In genomic region chr10:11016959-11017574, GRCh38 we compare ENCODE assay signal across 8 cellular contexts. TPM values are rescaled to one million over a fixed set of nuclear protein-coding genes. Genes with fewer than 3 reads are reported as not detected.
DNase-seq lines count a peak whose midpoint lies in the region; ATAC-seq, FAIRE-seq and TF ChIP-seq lines count a peak whose summit lies in the region.

No MANE protein-coding gene starts in this region.

- H3K4me3 ChIP-seq in heart right ventricle (peak overlapping the region; percentile 53 to 98 (median 72)), small intestine (ENCODE audit: low read depth in 1 of 2, low read length in 2 of 2) (peak overlapping the region; percentile 85 to 86)

- peaks cover 9% of the 10 kb centered on the region for H3K4me1 Mint-ChIP-seq in T-helper 1 cell treated with Interleukin-12 subunit alpha and Interleukin-12 subunit beta and Interleukin-4 antibody, amounts not matched to agents 30 μg/mL and 1 μg/mL, for 36 hours (ENCODE audit: low read depth)

- H3K36me3 ChIP-seq in heart right ventricle (no peaks in the 10 kb centered on the region), small intestine (ENCODE audit: control insufficient read depth in 2 of 2, insufficient read depth in 2 of 2, low read length in 2 of 2) (no peaks in the 10 kb centered on the region)

- H3K27me3 ChIP-seq in heart right ventricle (peaks cover 0 to 68% (median 0%) of the 10 kb centered on the region in 7 donors), small intestine (ENCODE audit: control insufficient read depth in 2 of 2, insufficient read depth in 2 of 2, low read length in 2 of 2) (peaks cover 0 to 5% of the 10 kb centered on the region in 2 donors)

- H3K27me3 Mint-ChIP-seq in T-helper 1 cell treated with Interleukin-12 subunit alpha and Interleukin-12 subunit beta and Interleukin-4 antibody, amounts not matched to agents 30 μg/mL and 1 μg/mL, for 36 hours (ENCODE audit: low read depth): peaks cover 86% of the 10 kb centered on the region

- H3K4me3 Mint-ChIP-seq in T-helper 1 cell treated with Interleukin-12 subunit alpha and Interleukin-12 subunit beta and Interleukin-4 antibody, amounts not matched to agents 30 μg/mL and 1 μg/mL, for 36 hours: peak overlapping the region; percentile 63

- TF ChIP-seq CTCF in heart right ventricle (IDR thresholded peaks at IDR 0.05): no peak

- peaks cover 4 to 84% (median 38%) of the 10 kb centered on the region in 9 donors for H3K4me1 ChIP-seq in heart right ventricle
- H3K4me1 ChIP-seq in small intestine (ENCODE audit: control insufficient read depth in 2 of 2, insufficient read depth in 1 of 2, low read depth in 1 of 2, low read length in 1 of 2): peaks cover 0 to 2% of the 10 kb centered on the region in 2 donors

- intact Hi-C loops in heart right ventricle (cut with DNase I): loop anchor here in 4 of 10 donors (5.0 to 10.0 kb wide), 7 partner anchors 105 to 245 kb away; no protein-coding TSS in a partner anchor

- peaks cover 2% of the 10 kb centered on the region for H3K36me3 Mint-ChIP-seq in T-helper 1 cell treated with Interleukin-12 subunit alpha and Interleukin-12 subunit beta and Interleukin-4 antibody, amounts not matched to agents 30 μg/mL and 1 μg/mL, for 36 hours (ENCODE audit: low read depth)

- 30 to 33% methylated on average over 19 of the region's 19 CpGs for WGBS in heart right ventricle, 2 donors
- 16 to 25% (median 16%) methylated on average over 19 of the region's 19 CpGs for WGBS in small intestine, 3 donors

- no peak overlapping the region for H3K27ac Mint-ChIP-seq in T-helper 1 cell treated with Interleukin-12 subunit alpha and Interleukin-12 subunit beta and Interleukin-4 antibody, amounts not matched to agents 30 μg/mL and 1 μg/mL, for 36 hours

- DNase-seq in AG20443 (ENCODE audit: low spot score): peak; percentile 55
- no peak for DNase-seq in heart right ventricle
- DNase-seq in small intestine: peak; percentile 31
- no peak for DNase-seq in NCI-H774 (lab: John Stamatoyannopoulos, UW)
- no peak for DNase-seq in stimulated activated CD4-positive, alpha-beta T cell treated with anti-CD3 and anti-CD28 coated beads, Interleukin-1b, Interleukin-23, amount 100 ng/mL, for 48 hours

- H3K9me3 Mint-ChIP-seq in T-helper 1 cell treated with Interleukin-12 subunit alpha and Interleukin-12 subunit beta and Interleukin-4 antibody, amounts not matched to agents 30 μg/mL and 1 μg/mL, for 36 hours: no peaks in the 10 kb centered on the region

- H3K27ac ChIP-seq in heart right ventricle (peak overlapping the region; percentile 82 to 97 (median 91)), small intestine (ENCODE audit: low read depth in 1 of 2, low read length in 1 of 2) (peak overlapping the region in 1 of 2 donors; percentile 93)

- peak; percentile 43 for ATAC-seq in GM21529 (IDR thresholded peaks at IDR 0.05; ENCODE audit: unreplicated experiment)
- ATAC-seq in heart right ventricle: peak in 5 of 8 donors; percentile 24 to 66 (median 50)
- no peak for ATAC-seq in GM18519 (IDR thresholded peaks at IDR 0.05; ENCODE audit: low FRiP score, unreplicated experiment)

- H3K9me3 ChIP-seq in heart right ventricle: no peaks in the 10 kb centered on the region
- no peaks in the 10 kb centered on the region for H3K9me3 ChIP-seq in small intestine (ENCODE audit: control insufficient read depth, low read depth)

- FAIRE-seq in small intestine (lab: Jason Lieb, UNC): no peak

RNA-seq across cellular contexts. Expression of gene CELF2, which starts 0.6 kb away (rescaled TPM):
- 10 to 100 TPM; 61.9 to 90.9 (median 82.2) TPM for total RNA-seq in heart right ventricle
- 10 to 100 TPM; 13.0 to 18.3 TPM for polyA plus RNA-seq in heart right ventricle
- 10 to 100 TPM in 1 of 3 donors, 1 to 10 TPM in 2; 1.8 to 11.6 (median 4.1) TPM for polyA plus RNA-seq in small intestine

Comparison
In these comparisons a context has a peak if more than half of its experiments do, and no peak if none do; other contexts are left out.
1. DNase-seq: peak in AG20443 (single experiment) and small intestine (single experiment); none in heart right ventricle (0 of 2), NCI-H774 (single experiment) and stimulated activated CD4-positive, alpha-beta T cell treated with anti-CD3 and anti-CD28 coated beads, Interleukin-1b, Interleukin-23, amount 100 ng/mL, for 48 hours (single experiment).